In genomic region chr11:95152878-95153856, GRCh38 we compare ENCODE assay signal across 11 cellular contexts.
DNase-seq lines count a peak whose midpoint lies in the region; ATAC-seq and TF ChIP-seq lines count a peak whose summit lies in the region.
"Had no signal": no experiment of that assay in that cellular context is flagged by ENCODE, and none has a peak within 500 bp of the region (broad histone marks: within the 10 kb centered on the region; RNA-seq: fewer than 3 reads in every experiment).

No MANE protein-coding gene starts in this region.

- H3K27ac ChIP-seq in BLaER1 treated with 17β-estradiol and CSF1 and Interleukin-3, amounts not matched to agents 10 nM and 100 nM = peak overlapping the region in 5 of 11 experiments; percentile 6 to 37 (median 31); a peak in 6 of 22 replicates
- peak overlapping the region; percentile 22 for H3K27ac ChIP-seq in lower lobe of right lung
- H3K27ac ChIP-seq: brain microvascular endothelial cell had no signal

- H3K27me3 Mint-ChIP-seq in activated T-cell treated with anti-CD3 and anti-CD28 coated beads, Interleukin-2, amount 50 U/mL, for 24 hours = peaks cover 3% of the 10 kb centered on the region
- H3K27me3 Mint-ChIP-seq: type B pancreatic cell had no signal

- no peaks in the 10 kb centered on the region for H3K36me3 Mint-ChIP-seq in activated T-cell treated with anti-CD3 and anti-CD28 coated beads, Interleukin-2, amount 50 U/mL, for 24 hours (ENCODE audit: low read depth)

- peak overlapping the region; percentile 66 to 98 (median 77) for H3K4me2 ChIP-seq in BLaER1 treated with 17β-estradiol and CSF1 and Interleukin-3, amounts not matched to agents 10 nM and 100 nM

- H3K27me3 ChIP-seq in BLaER1 treated with 17β-estradiol and CSF1 and Interleukin-3, amounts not matched to agents 10 nM and 100 nM = peaks cover 4 to 15% (median 7%) of the 10 kb centered on the region in 11 experiments; a peak in 11 of 22 replicates
- no peaks in the 10 kb centered on the region for H3K27me3 ChIP-seq in lower lobe of right lung (ENCODE audit: low read depth)
- H3K27me3 ChIP-seq: brain microvascular endothelial cell had no signal

- peaks cover 33 to 57% (median 48%) of the 10 kb centered on the region in 10 experiments for H3K4me1 ChIP-seq in BLaER1 treated with 17β-estradiol and CSF1 and Interleukin-3, amounts not matched to agents 10 nM and 100 nM
- H3K4me1 ChIP-seq in lower lobe of right lung = peaks cover 42% of the 10 kb centered on the region

- peak overlapping the region; percentile 23 to 59 (median 45); a peak in 16 of 20 replicates for H3K4me3 ChIP-seq in BLaER1 treated with 17β-estradiol and CSF1 and Interleukin-3, amounts not matched to agents 10 nM and 100 nM
- peak overlapping the region; percentile 27 for H3K4me3 ChIP-seq in lower lobe of right lung

- H3K9me3 Mint-ChIP-seq in activated T-cell treated with anti-CD3 and anti-CD28 coated beads, Interleukin-2, amount 50 U/mL, for 24 hours = no peaks in the 10 kb centered on the region
- H3K9me3 Mint-ChIP-seq: type B pancreatic cell had no signal

- H3K4me1 Mint-ChIP-seq in activated T-cell treated with anti-CD3 and anti-CD28 coated beads, Interleukin-2, amount 50 U/mL, for 24 hours (ENCODE audit: low read depth) = peaks cover 64% of the 10 kb centered on the region

- no peak for TF ChIP-seq CTCF in lower lobe of right lung (IDR thresholded peaks at IDR 0.05)

- H3K9me3 ChIP-seq in BLaER1 treated with 17β-estradiol and CSF1 and Interleukin-3, amounts not matched to agents 10 nM and 100 nM (replicated peaks in 1 of 11) = no peaks in the 10 kb centered on the region
- no peaks in the 10 kb centered on the region for H3K9me3 ChIP-seq in lower lobe of right lung

- peak overlapping the region; percentile 11 to 66 (median 53); a peak in 20 of 22 replicates for H3K9ac ChIP-seq in BLaER1 treated with 17β-estradiol and CSF1 and Interleukin-3, amounts not matched to agents 10 nM and 100 nM

- H4K20me1 ChIP-seq in BLaER1 treated with 17β-estradiol and CSF1 and Interleukin-3, amounts not matched to agents 10 nM and 100 nM = no peaks in the 10 kb centered on the region; a peak in 1 of 22 replicates

- intact Hi-C loops in lower lobe of right lung (cut with DNase I) = loop anchor here (10.0 kb wide), 2 partner anchors 552 to 612 kb away; no protein-coding TSS in a partner anchor

- no peaks in the 10 kb centered on the region for H3K36me3 ChIP-seq in BLaER1 treated with 17β-estradiol and CSF1 and Interleukin-3, amounts not matched to agents 10 nM and 100 nM
- no peaks in the 10 kb centered on the region for H3K36me3 ChIP-seq in lower lobe of right lung
- H3K36me3 ChIP-seq: brain microvascular endothelial cell had no signal

- H3K27ac Mint-ChIP-seq in activated T-cell treated with anti-CD3 and anti-CD28 coated beads, Interleukin-2, amount 50 U/mL, for 24 hours = peak overlapping the region; percentile 92
- H3K27ac Mint-ChIP-seq: type B pancreatic cell had no signal

- ATAC-seq in GM18907 (IDR thresholded peaks at IDR 0.05; ENCODE audit: unreplicated experiment) (peak; percentile 16), lower lobe of right lung (no peak), GM21737 (IDR thresholded peaks at IDR 0.05; ENCODE audit: unreplicated experiment) (no peak), HG02763 (IDR thresholded peaks at IDR 0.05; ENCODE audit: unreplicated experiment) (no peak)

- peak overlapping the region; percentile 80 for H3K4me3 Mint-ChIP-seq in activated T-cell treated with anti-CD3 and anti-CD28 coated beads, Interleukin-2, amount 50 U/mL, for 24 hours
- H3K4me3 Mint-ChIP-seq: type B pancreatic cell had no signal

- DNase-seq in activated T-cell treated with anti-CD3 and anti-CD28 coated beads, Interleukin-2, amount 50 U/mL, for 24 hours = no peak
- DNase-seq in lower lobe of right lung = no peak
- no peak for DNase-seq in RPMI8226
- DNase-seq in NCI-H1092 treated with DMSO at 0.1 percent for 48 hours (lab: John Stamatoyannopoulos, UW) = no peak
- DNase-seq: brain microvascular endothelial cell, NCI-H2029 treated with DMSO at 0.1 percent for 48 hours had no signal
